In the genomic region with DNA sequence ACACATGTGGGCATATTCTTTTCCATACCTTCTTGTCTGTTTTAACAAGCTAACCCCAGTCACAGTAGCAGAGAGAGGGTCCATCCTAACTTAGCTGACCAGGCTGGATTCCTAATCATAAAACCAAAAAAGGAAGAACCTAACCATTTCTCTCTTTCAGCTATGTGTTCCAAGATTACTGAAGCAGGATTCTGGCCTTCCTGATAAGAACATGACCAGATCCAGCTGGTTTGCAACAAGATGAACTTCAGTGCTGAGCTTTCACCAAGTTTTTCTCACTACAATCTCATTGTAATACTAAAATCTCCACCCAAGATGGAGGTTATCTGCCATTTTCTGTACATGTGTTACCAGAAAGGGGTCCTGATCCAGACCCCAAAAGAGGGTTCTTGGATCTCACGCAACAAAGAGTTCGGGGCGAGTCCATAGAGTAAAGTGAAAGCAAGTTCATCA, we compare ENCODE assay signal across 1 cellular context.
TF ChIP-seq lines count a peak whose summit lies in the region.

No MANE protein-coding gene starts in this region.

TF ChIP-seq in IMR-90, 13 proteins besides CTCF, POLR2A, EP300 and RAD21:
- TF ChIP-seq MXI1 (IDR thresholded peaks at IDR 0.05; ENCODE audit: borderline replicate concordance, low read depth, low read length) (no peak), MAFK (IDR thresholded peaks at IDR 0.05; ENCODE audit: low read depth, low read length) (no peak), CHD1 (IDR thresholded peaks at IDR 0.05; ENCODE audit: low read depth, low read length) (no peak), RFX5 (IDR thresholded peaks at IDR 0.05; ENCODE audit: low read depth, low read length) (no peak), FOS (IDR thresholded peaks at IDR 0.05; ENCODE audit: low read depth, low read length) (no peak), NFE2L2 (IDR thresholded peaks at IDR 0.05; ENCODE audit: low read depth, low read length) (no peak), MAZ (IDR thresholded peaks at IDR 0.05; ENCODE audit: borderline replicate concordance, low read depth, low read length) (no peak), SMC3 (IDR thresholded peaks at IDR 0.05; ENCODE audit: low read depth, low read length) (no peak), BHLHE40 (IDR thresholded peaks at IDR 0.05; ENCODE audit: low read depth, low read length) (no peak)
- TF ChIP-seq, protein P1, sequence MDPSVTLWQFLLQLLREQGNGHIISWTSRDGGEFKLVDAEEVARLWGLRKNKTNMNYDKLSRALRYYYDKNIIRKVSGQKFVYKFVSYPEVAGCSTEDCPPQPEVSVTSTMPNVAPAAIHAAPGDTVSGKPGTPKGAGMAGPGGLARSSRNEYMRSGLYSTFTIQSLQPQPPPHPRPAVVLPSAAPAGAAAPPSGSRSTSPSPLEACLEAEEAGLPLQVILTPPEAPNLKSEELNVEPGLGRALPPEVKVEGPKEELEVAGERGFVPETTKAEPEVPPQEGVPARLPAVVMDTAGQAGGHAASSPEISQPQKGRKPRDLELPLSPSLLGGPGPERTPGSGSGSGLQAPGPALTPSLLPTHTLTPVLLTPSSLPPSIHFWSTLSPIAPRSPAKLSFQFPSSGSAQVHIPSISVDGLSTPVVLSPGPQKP (IDR thresholded peaks at IDR 0.05; ENCODE audit: borderline replicate concordance, low read depth, low read length), result no peak
- TF ChIP-seq, protein P2, sequence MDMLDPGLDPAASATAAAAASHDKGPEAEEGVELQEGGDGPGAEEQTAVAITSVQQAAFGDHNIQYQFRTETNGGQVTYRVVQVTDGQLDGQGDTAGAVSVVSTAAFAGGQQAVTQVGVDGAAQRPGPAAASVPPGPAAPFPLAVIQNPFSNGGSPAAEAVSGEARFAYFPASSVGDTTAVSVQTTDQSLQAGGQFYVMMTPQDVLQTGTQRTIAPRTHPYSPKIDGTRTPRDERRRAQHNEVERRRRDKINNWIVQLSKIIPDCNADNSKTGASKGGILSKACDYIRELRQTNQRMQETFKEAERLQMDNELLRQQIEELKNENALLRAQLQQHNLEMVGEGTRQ (IDR thresholded peaks at IDR 0.05; ENCODE audit: low read depth, low read length), result no peak
TF ChIP-seq in IMR-90: peak in this region for 0.
